Comparison of ENCODE assay signal across 2 cellular contexts in genomic region chr20:58913079-58913478, GRCh38.
TF ChIP-seq lines count a peak whose summit lies in the region.

No MANE protein-coding gene starts in this region.

TF ChIP-seq in SK-N-SH treated with all-trans-retinoic acid at 6 μM for 48 hours, 23 proteins besides CTCF, POLR2A, EP300 and RAD21:
- TF ChIP-seq ESRRG (CRISPR knock-in tag; IDR thresholded peaks at IDR 0.05), result no peak
- TF ChIP-seq CSDC2 (CRISPR knock-in tag; IDR thresholded peaks at IDR 0.05), result no peak

TF ChIP-seq in SK-N-SH, 30 proteins besides CTCF, POLR2A, EP300 and RAD21:
- TF ChIP-seq MEF2A (IDR thresholded peaks at IDR 0.05; ENCODE audit: borderline replicate concordance, low read depth), result no peak
- TF ChIP-seq USF1 (IDR thresholded peaks at IDR 0.05; ENCODE audit: borderline replicate concordance, low read depth), result no peak
- TF ChIP-seq FOXJ3 (CRISPR knock-in tag; IDR thresholded peaks at IDR 0.05), result no peak
- no peak for TF ChIP-seq RXRA (IDR thresholded peaks at IDR 0.05; ENCODE audit: borderline replicate concordance, low read depth)
- no peak for TF ChIP-seq ZBTB33 (IDR thresholded peaks at IDR 0.05; ENCODE audit: borderline replicate concordance, low read depth)
- no peak for TF ChIP-seq IRF3 (IDR thresholded peaks at IDR 0.05; ENCODE audit: low read depth, low read length)
- TF ChIP-seq TEAD4 (IDR thresholded peaks at IDR 0.05; ENCODE audit: borderline replicate concordance, insufficient read depth), result no peak
- no peak for TF ChIP-seq JUND (IDR thresholded peaks at IDR 0.05)
- TF ChIP-seq USF2 (IDR thresholded peaks at IDR 0.05; ENCODE audit: borderline replicate concordance, low read depth, low read length), result no peak
- no peak for TF ChIP-seq GATA2 (CRISPR knock-in tag; IDR thresholded peaks at IDR 0.05)
- TF ChIP-seq REST (IDR thresholded peaks at IDR 0.05; ENCODE audit: low read depth, low read length), result no peak
- TF ChIP-seq NRF1 (IDR thresholded peaks at IDR 0.05; ENCODE audit: low read depth, low read length), result no peak
- no peak for TF ChIP-seq YY1 (IDR thresholded peaks at IDR 0.05; ENCODE audit: low read depth)
- no peak for TF ChIP-seq POLR2AphosphoS5 (IDR thresholded peaks at IDR 0.05; ENCODE audit: low read depth, low read length)
- TF ChIP-seq SIN3A (IDR thresholded peaks at IDR 0.05; ENCODE audit: borderline replicate concordance, low read depth, low read length), result no peak
- no peak for TF ChIP-seq RFX5 (IDR thresholded peaks at IDR 0.05; ENCODE audit: low read length)
- no peak for TF ChIP-seq RCOR1 (IDR thresholded peaks at IDR 0.05; ENCODE audit: low read length)
- no peak for TF ChIP-seq ELF1 (IDR thresholded peaks at IDR 0.05)
- TF ChIP-seq CHD2 (IDR thresholded peaks at IDR 0.05; ENCODE audit: low read length, partially characterized antibody), result no peak
